In genomic region chr4:6716018-6716911, GRCh38 we compare ENCODE assay signal across 8 cellular contexts. TPM values are rescaled to one million over a fixed set of nuclear protein-coding genes. Genes with fewer than 3 reads are reported as not detected.
DNase-seq lines count a peak whose midpoint lies in the region; ATAC-seq and TF ChIP-seq lines count a peak whose summit lies in the region.

TSS of gene BLOC1S4 (plus strand) at chr4:6716174. CDS start at chr4:6716210, 36 bp downstream.

- peak within 1 kb of the TSS; percentile 91 for H3K4me3 Mint-ChIP-seq in Calu3 (ENCODE audit: low read depth, unreplicated experiment)

- peaks cover 17% of the 10 kb centered on the region for H3K4me1 ChIP-seq in OCI-LY1 (ENCODE audit: insufficient read depth, low read length, severe bottlenecking)

- H3K27ac ChIP-seq in OCI-LY1 (ENCODE audit: low read depth, low read length, poor library complexity, severe bottlenecking), result no peak within 1 kb of the TSS
- peak within 1 kb of the TSS; percentile 74 for H3K27ac ChIP-seq in epithelial cell of prostate

- H3K27me3 Mint-ChIP-seq in Calu3 (ENCODE audit: unreplicated experiment), result no peaks in the 10 kb centered on the region

- peak within 1 kb of the TSS; percentile 83 for H3K9ac ChIP-seq in OCI-LY1 (ENCODE audit: low read length)

- CTCF ChIA-PET in Calu3 (lab: Charles Lee), result interaction anchor here (0.9 to 1.5 kb wide), 3 partner anchors 42 to 355 kb away, joined by 3 read pairs; no protein-coding TSS in a partner anchor

- H3K4me2 ChIP-seq in OCI-LY1 (ENCODE audit: low read length), result peak within 1 kb of the TSS; percentile 78

- H3K36me3 ChIP-seq in OCI-LY1 (ENCODE audit: insufficient read depth, low read length), result no peaks in the 10 kb centered on the region; the same call in 1 of the 2 replicates

- H2AFZ ChIP-seq in OCI-LY1 (ENCODE audit: low read length), result peak within 1 kb of the TSS; percentile 74; the same call in 1 of the 2 replicates

- ATAC-seq in GM21381 (IDR thresholded peaks at IDR 0.05; ENCODE audit: unreplicated experiment), result peak; percentile 92

- H3F3A ChIP-seq in OCI-LY1 (ENCODE audit: insufficient read depth, low read length), result no peaks in the 10 kb centered on the region

- no peaks in the 10 kb centered on the region for H3K27me3 ChIP-seq in OCI-LY1 (ENCODE audit: insufficient read depth, low read length)

- no peaks in the 10 kb centered on the region for H3K79me2 ChIP-seq in OCI-LY1 (ENCODE audit: insufficient read depth, low read length)

- no peaks in the 10 kb centered on the region for H3K9me3 Mint-ChIP-seq in Calu3 (ENCODE audit: low read depth, unreplicated experiment)

- no peaks in the 10 kb centered on the region for H4K20me1 ChIP-seq in OCI-LY1 (ENCODE audit: insufficient read depth, low read length)

- peaks cover 23% of the 10 kb centered on the region for H3K36me3 Mint-ChIP-seq in Calu3 (ENCODE audit: insufficient read depth, unreplicated experiment)

- H3K9me2 ChIP-seq in OCI-LY1 (ENCODE audit: low read depth, low read length), result no peaks in the 10 kb centered on the region

- H3K4me1 Mint-ChIP-seq in Calu3 (ENCODE audit: low read depth, unreplicated experiment), result peaks cover 8% of the 10 kb centered on the region

- 0 out of 2 replicates have a peak, but pooled peaks cover under 1% of the 10 kb centered on the region for H3K9me3 ChIP-seq in OCI-LY1 (ENCODE audit: low read length)

- TF ChIP-seq CTCF in Calu3 (IDR thresholded peaks at IDR 0.05; ENCODE audit: unreplicated experiment) (no peak), OCI-LY1 (IDR thresholded peaks at IDR 0.05; ENCODE audit: low read length) (no peak)

- peak within 1 kb of the TSS; percentile 83 for H3K4me3 ChIP-seq in OCI-LY1 (ENCODE audit: low read depth, low read length, poor library complexity, severe bottlenecking)

- peak within 1 kb of the TSS; percentile 53 for H3K27ac Mint-ChIP-seq in Calu3 (ENCODE audit: unreplicated experiment)

- intact Hi-C loops in Calu3 (cut with micrococcal nuclease; ENCODE audit: unreplicated experiment), result loop anchor here (5.0 kb wide), 1 partner anchor 171 kb away; no protein-coding TSS in a partner anchor

- DNase-seq in Calu3, result peak; percentile 75
- peak in 75 of 76 experiments; percentile 7 to 88 (median 77) for DNase-seq in HUDEP-2 (lab: John Stamatoyannopoulos, UW; ENCODE audit: unreplicated experiment in 76 of 76)
- peak; percentile 84 for DNase-seq in activated T-cell treated with anti-CD3 and anti-CD28 coated beads for 24 hours (ENCODE audit: low read depth)
- peak; percentile 53 for DNase-seq in epithelial cell of prostate (ENCODE audit: low read depth, low spot score)
- DNase-seq in mucosa of gallbladder (ENCODE audit: low spot score), result peak; percentile 90
- DNase-seq in stimulated activated CD8-positive, alpha-beta memory T cell treated with anti-CD3 and anti-CD28 coated beads, Interleukin-4, amount 100 ng/mL, for 24 hours (ENCODE audit: low read depth), result peak; percentile 80

- BruUV-seq in Calu3 (replicated peaks; lab: Mats Ljungman, UMichigan), result TSS peak; percentile 72

RNA-seq across cellular contexts. Expression of gene BLOC1S4, which starts in this region (rescaled TPM):
- total RNA-seq in Calu3 (2022) (9.2 and 13.2 TPM in 2 replicates), mucosa of gallbladder (18.1 TPM)
